In genomic region chr3:159840900-159841299, GRCh38 we compare ENCODE assay signal across 11 cellular contexts. TPM values are rescaled to one million over a fixed set of nuclear protein-coding genes. Genes with fewer than 3 reads are reported as not detected.
A peak's percentile ranks its signal among the peaks of the same experiment; 100 is the strongest.
DNase-seq lines count a peak whose midpoint lies in the region; ATAC-seq and TF ChIP-seq lines count a peak whose summit lies in the region.
"Had no signal": no experiment of that assay in that cellular context is flagged by ENCODE, and none has a peak within 500 bp of the region (broad histone marks: within the 10 kb centered on the region; RNA-seq: fewer than 3 reads in every experiment).

No MANE protein-coding gene starts in this region.

- H3K4me1 Mint-ChIP-seq in type B pancreatic cell (ENCODE audit: unreplicated experiment) = peaks cover 41% of the 10 kb centered on the region
- H3K4me1 Mint-ChIP-seq: activated naive CD8-positive, alpha-beta T cell treated with anti-CD3 and anti-CD28 coated beads, Interleukin-2, amount 10 ng/mL, durations not matched to agents 7 days and 5 days had no signal

- H3K27me3 ChIP-seq in left lung = peaks cover 0 to 8% of the 10 kb centered on the region in 2 donors
- H3K27me3 ChIP-seq in effector memory CD4-positive, alpha-beta T cell (replicated peaks; ENCODE audit: control insufficient read depth, insufficient read depth, low read length, poor library complexity, severe bottlenecking) = no peaks in the 10 kb centered on the region
- H3K27me3 ChIP-seq: ovary had no signal

- no peaks in the 10 kb centered on the region for H3K27me3 Mint-ChIP-seq in type B pancreatic cell

- no peaks in the 10 kb centered on the region for H3K9me3 ChIP-seq in left lung
- no peaks in the 10 kb centered on the region for H3K9me3 ChIP-seq in effector memory CD4-positive, alpha-beta T cell (ENCODE audit: control insufficient read depth, low read length)
- H3K9me3 ChIP-seq: ovary had no signal

- peaks cover 3% of the 10 kb centered on the region for H3K36me3 Mint-ChIP-seq in type B pancreatic cell
- H3K36me3 Mint-ChIP-seq: activated naive CD8-positive, alpha-beta T cell treated with anti-CD3 and anti-CD28 coated beads, Interleukin-2, amount 10 ng/mL, durations not matched to agents 7 days and 5 days had no signal

- peaks cover 9 to 51% of the 10 kb centered on the region in 2 donors for H3K4me1 ChIP-seq in left lung
- H3K4me1 ChIP-seq in effector memory CD4-positive, alpha-beta T cell (ENCODE audit: control insufficient read depth, insufficient read depth, low read length, poor library complexity, severe bottlenecking) = no peaks in the 10 kb centered on the region

- TF ChIP-seq CTCF in choroid plexus epithelial cell (conservative IDR thresholded peaks at IDR 0.05; ENCODE audit: low read depth, low read length) (no peak), left lung (IDR thresholded peaks at IDR 0.05) (no peak), type B pancreatic cell (conservative IDR thresholded peaks at IDR 0.05) (no peak)

- intact Hi-C loops in left lung (cut with DNase I) = no loop called here

- no peaks in the 10 kb centered on the region for H3K36me3 ChIP-seq in left lung
- no peaks in the 10 kb centered on the region for H3K36me3 ChIP-seq in effector memory CD4-positive, alpha-beta T cell (ENCODE audit: control insufficient read depth, insufficient read depth, low read length)
- H3K36me3 ChIP-seq: ovary had no signal

- no peaks in the 10 kb centered on the region for H3K9me3 Mint-ChIP-seq in type B pancreatic cell
- H3K9me3 Mint-ChIP-seq: activated naive CD8-positive, alpha-beta T cell treated with anti-CD3 and anti-CD28 coated beads, Interleukin-2, amount 10 ng/mL, durations not matched to agents 7 days and 5 days had no signal

- H3K27ac Mint-ChIP-seq in type B pancreatic cell = no peak overlapping the region
- H3K27ac Mint-ChIP-seq: activated naive CD8-positive, alpha-beta T cell treated with anti-CD3 and anti-CD28 coated beads, Interleukin-2, amount 10 ng/mL, durations not matched to agents 7 days and 5 days had no signal

- peak; percentile 85 for DNase-seq in NCI-H2107 treated with DMSO at 0.1 percent for 48 hours (lab: John Stamatoyannopoulos, UW; ENCODE audit: unreplicated experiment)
- DNase-seq in NCI-H2107 (lab: John Stamatoyannopoulos, UW) = no peak
- DNase-seq in choroid plexus epithelial cell (ENCODE audit: low read depth) = peak; percentile 90
- DNase-seq in left lung = no peak
- no peak for DNase-seq in type B pancreatic cell (ENCODE audit: extremely low spot score, unreplicated experiment)
- no peak for DNase-seq in kidney glomerular epithelial cell (lab: John Stamatoyannopoulos, UW)
- DNase-seq in effector memory CD4-positive, alpha-beta T cell = no peak
- DNase-seq: activated naive CD8-positive, alpha-beta T cell treated with anti-CD3 and anti-CD28 coated beads, Interleukin-2, amount 10 ng/mL, durations not matched to agents 7 days and 5 days; GF-D8; ovary had no signal

- H3K4me3 ChIP-seq in choroid plexus epithelial cell (ENCODE audit: low read depth, low read length) (no peak overlapping the region), left lung (peak overlapping the region in 1 of 2 donors; percentile 27)
- H3K4me3 ChIP-seq in effector memory CD4-positive, alpha-beta T cell (ENCODE audit: insufficient read depth, low read depth, low read length, poor library complexity, severe bottlenecking) = no peak overlapping the region

- H3K4me3 Mint-ChIP-seq in type B pancreatic cell = peak overlapping the region; percentile 81
- H3K4me3 Mint-ChIP-seq: activated naive CD8-positive, alpha-beta T cell treated with anti-CD3 and anti-CD28 coated beads, Interleukin-2, amount 10 ng/mL, durations not matched to agents 7 days and 5 days had no signal

- H3K27ac ChIP-seq in left lung = peak overlapping the region; percentile 11 to 17
- no peak overlapping the region for H3K27ac ChIP-seq in effector memory CD4-positive, alpha-beta T cell (ENCODE audit: insufficient read depth, low read length, poor library complexity, severe bottlenecking)
- H3K27ac ChIP-seq: ovary had no signal

- ATAC-seq in left lung = peak; percentile 80
- no peak for ATAC-seq in GM19023 (IDR thresholded peaks at IDR 0.05; ENCODE audit: unreplicated experiment)

RNA-seq across cellular contexts. Expression of gene SCHIP1, which starts 1.2 kb away (rescaled TPM):
- total RNA-seq in left lung = 1 to 10 TPM; 5.8 to 6.2 TPM
- 0.43 and 13.3 TPM in 2 replicates for total RNA-seq in type B pancreatic cell (ENCODE audit: low replicate concordance)
- total RNA-seq: activated naive CD8-positive, alpha-beta T cell treated with anti-CD3 and anti-CD28 coated beads, Interleukin-2, amount 10 ng/mL, durations not matched to agents 7 days and 5 days had no signal

Comparison
In these comparisons a context has a peak if more than half of its experiments do, and no peak if none do; other contexts are left out.
1. DNase-seq: peak in NCI-H2107 treated with DMSO at 0.1 percent for 48 hours (single experiment) and choroid plexus epithelial cell (single experiment); none in NCI-H2107 (single experiment), left lung (0 of 2), type B pancreatic cell (single experiment), kidney glomerular epithelial cell (single experiment) and effector memory CD4-positive, alpha-beta T cell (0 of 3).